11 cellular contexts compared by ENCODE assay signal in genomic region chr18:68219274-68219673, GRCh38.
"Had no signal": no experiment of that assay in that cellular context is flagged by ENCODE, and none has a peak within 500 bp of the region (broad histone marks: within the 10 kb centered on the region; RNA-seq: fewer than 3 reads in every experiment).

No MANE protein-coding gene starts in this region.

- H3K9me3 ChIP-seq: upper lobe of left lung had no signal

- H3K27me3 ChIP-seq: upper lobe of left lung had no signal

- H3K36me3 ChIP-seq: upper lobe of left lung had no signal

- ATAC-seq: stimulated activated naive B cell treated with anti-CD40 and anti-IgM and Interleukin-4, amounts not matched to agents 10 μg/mL and 1 μg/mL and 100 μg/mL, for 72 hours had no signal

- DNase-seq: activated CD4-positive, alpha-beta T cell treated with anti-CD3 and anti-CD28 coated beads for 48 hours; activated CD8-positive, alpha-beta memory T cell treated with anti-CD3 and anti-CD28 coated beads for 24 hours; activated naive CD4-positive, alpha-beta T cell treated with anti-CD3 and anti-CD28 coated beads for 36 hours; central memory CD4-positive, alpha-beta T cell; effector memory CD4-positive, alpha-beta T cell; erythroblast; immature natural killer cell; naive B cell; right cardiac atrium; stimulated activated naive B cell treated with anti-CD40 and anti-IgM and Interleukin-4, amounts not matched to agents 10 μg/mL and 1 μg/mL and 100 μg/mL, for 72 hours; upper lobe of left lung had no signal

- H3K4me3 ChIP-seq: upper lobe of left lung had no signal
